15 cellular contexts compared by ENCODE assay signal in genomic region chr10:93447970-93448369, GRCh38.
"Had no signal": no experiment of that assay in that cellular context is flagged by ENCODE, and none has a peak within 500 bp of the region (broad histone marks: within the 10 kb centered on the region; RNA-seq: fewer than 3 reads in every experiment).

No MANE protein-coding gene starts in this region.

- H3K27ac Mint-ChIP-seq: activated naive CD4-positive, alpha-beta T cell treated with anti-CD3 and anti-CD28 coated beads, Interleukin-2, amount 50 U/mL, for 24 hours; activated T-helper 2 cell treated with anti-CD3 and anti-CD28 coated beads, Interferon-gamma antibody, Interleukin-2, Interleukin-4, amounts not matched to agents 10 μg/mL and 5 μg/mL and 100 μg/mL, durations not matched to agents 14 hours and 24 hours and 36 hours; natural killer cell; stimulated activated naive CD8-positive, alpha-beta T cell treated with anti-CD3 and anti-CD28 coated beads, Interleukin-15, Interleukin-2, amounts not matched to agents 100 ng/mL and 50 ng/mL, for 24 hours had no signal

- H3K27me3 Mint-ChIP-seq: activated naive CD4-positive, alpha-beta T cell treated with anti-CD3 and anti-CD28 coated beads, Interleukin-2, amount 50 U/mL, for 24 hours; stimulated activated naive CD8-positive, alpha-beta T cell treated with anti-CD3 and anti-CD28 coated beads, Interleukin-15, Interleukin-2, amounts not matched to agents 100 ng/mL and 50 ng/mL, for 24 hours had no signal

- H3K4me1 ChIP-seq: testis had no signal

- H3K9me3 ChIP-seq: esophagus squamous epithelium, lower lobe of right lung, testis had no signal

- H3K9me3 Mint-ChIP-seq: activated naive CD4-positive, alpha-beta T cell treated with anti-CD3 and anti-CD28 coated beads, Interleukin-2, amount 50 U/mL, for 24 hours; activated T-helper 2 cell treated with anti-CD3 and anti-CD28 coated beads, Interferon-gamma antibody, Interleukin-2, Interleukin-4, amounts not matched to agents 10 μg/mL and 5 μg/mL and 100 μg/mL, durations not matched to agents 14 hours and 24 hours and 36 hours; natural killer cell; stimulated activated naive CD8-positive, alpha-beta T cell treated with anti-CD3 and anti-CD28 coated beads, Interleukin-15, Interleukin-2, amounts not matched to agents 100 ng/mL and 50 ng/mL, for 24 hours; T-helper 2 cell treated with Interferon-gamma antibody and Interleukin-4, amounts not matched to agents 5 μg/mL and 100 μg/mL, for 36 hours had no signal

- H3K4me1 Mint-ChIP-seq: natural killer cell had no signal

- H3K4me3 Mint-ChIP-seq: activated naive CD4-positive, alpha-beta T cell treated with anti-CD3 and anti-CD28 coated beads, Interleukin-2, amount 50 U/mL, for 24 hours; brain; natural killer cell; stimulated activated naive CD8-positive, alpha-beta T cell treated with anti-CD3 and anti-CD28 coated beads, Interleukin-15, Interleukin-2, amounts not matched to agents 100 ng/mL and 50 ng/mL, for 24 hours; T-helper 2 cell treated with Interferon-gamma antibody and Interleukin-4, amounts not matched to agents 5 μg/mL and 100 μg/mL, for 36 hours had no signal

- H3K4me3 ChIP-seq: esophagus squamous epithelium, lower lobe of right lung, testis had no signal

- H3K27ac ChIP-seq: foreskin keratinocyte, testis had no signal

- ATAC-seq: foreskin keratinocyte, left cardiac atrium, lower lobe of right lung, natural killer cell, sciatic nerve had no signal

- H3K27me3 ChIP-seq: esophagus squamous epithelium, foreskin keratinocyte, testis had no signal

- H3K36me3 Mint-ChIP-seq: brain, natural killer cell had no signal

- DNase-seq: activated CD4-positive, alpha-beta T cell treated with anti-CD3 and anti-CD28 coated beads, Interleukin-2, amount 50 U/mL, for 1 hour; esophagus squamous epithelium; foreskin keratinocyte; head of caudate nucleus; left cardiac atrium; lower lobe of right lung; natural killer cell; stimulated activated CD4-positive, alpha-beta T cell treated with anti-CD3 and anti-CD28 coated beads, Interleukin-2, amount 100 ng/mL, for 48 hours; testis had no signal
